In the genomic region with DNA sequence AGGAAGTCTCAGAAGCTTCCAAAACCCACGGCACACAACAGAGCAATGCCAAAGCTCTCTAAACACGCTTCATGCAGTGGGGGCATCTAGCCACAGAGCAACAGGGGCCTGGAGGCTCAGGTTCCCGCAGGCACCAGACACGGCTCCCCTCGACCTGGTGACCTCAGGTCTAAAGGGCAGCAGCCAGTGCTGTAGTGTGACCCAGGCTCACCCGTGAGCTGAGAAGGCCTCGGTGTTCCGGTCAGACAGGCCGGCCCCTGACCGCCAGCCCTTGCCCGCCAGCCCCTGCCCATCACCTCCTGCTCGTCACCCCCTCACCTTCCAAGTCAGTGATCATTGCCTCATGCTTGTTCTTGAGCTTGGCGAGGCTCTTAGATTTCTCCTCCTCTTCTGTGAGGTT, we compare ENCODE assay signal across 15 cellular contexts. TPM values are rescaled to one million over a fixed set of nuclear protein-coding genes. Genes with fewer than 3 reads are reported as not detected.
A peak's percentile ranks its signal among the peaks of the same experiment; 100 is the strongest.
DNase-seq lines count a peak whose midpoint lies in the region; ATAC-seq and TF ChIP-seq lines count a peak whose summit lies in the region.
"Had no signal": no experiment of that assay in that cellular context is flagged by ENCODE, and none has a peak within 500 bp of the region (broad histone marks: within the 10 kb centered on the region; RNA-seq: fewer than 3 reads in every experiment).

No MANE protein-coding gene starts in this region.

- peaks cover 12% of the 10 kb centered on the region for H3K4me1 Mint-ChIP-seq in stimulated activated naive CD8-positive, alpha-beta T cell treated with anti-CD3 and anti-CD28 coated beads, Interleukin-15, Interleukin-2, amounts not matched to agents 100 ng/mL and 50 ng/mL, for 24 hours (ENCODE audit: low read depth)
- H3K4me1 Mint-ChIP-seq in activated naive CD8-positive, alpha-beta T cell treated with anti-CD3 and anti-CD28 coated beads, Interleukin-2, amount 50 U/mL, for 24 hours, result peaks cover 23% of the 10 kb centered on the region
- H3K4me1 Mint-ChIP-seq in neural crest cell, result no peaks in the 10 kb centered on the region

- TF ChIP-seq CTCF in neural crest cell (conservative IDR thresholded peaks at IDR 0.05), result no peak

- H3K4me3 Mint-ChIP-seq in stimulated activated naive CD8-positive, alpha-beta T cell treated with anti-CD3 and anti-CD28 coated beads, Interleukin-15, Interleukin-2, amounts not matched to agents 100 ng/mL and 50 ng/mL, for 24 hours, result no peak overlapping the region
- H3K4me3 Mint-ChIP-seq in activated naive CD8-positive, alpha-beta T cell treated with anti-CD3 and anti-CD28 coated beads, Interleukin-2, amount 50 U/mL, for 24 hours, result no peak overlapping the region
- H3K4me3 Mint-ChIP-seq in neural crest cell, result no peak overlapping the region
- H3K4me3 Mint-ChIP-seq: H9 had no signal

- H3K27me3 Mint-ChIP-seq in stimulated activated naive CD8-positive, alpha-beta T cell treated with anti-CD3 and anti-CD28 coated beads, Interleukin-15, Interleukin-2, amounts not matched to agents 100 ng/mL and 50 ng/mL, for 24 hours, result no peaks in the 10 kb centered on the region
- no peaks in the 10 kb centered on the region for H3K27me3 Mint-ChIP-seq in activated naive CD8-positive, alpha-beta T cell treated with anti-CD3 and anti-CD28 coated beads, Interleukin-2, amount 50 U/mL, for 24 hours
- H3K27me3 Mint-ChIP-seq in neural crest cell (ENCODE audit: low read depth), result no peaks in the 10 kb centered on the region

- peak overlapping the region; percentile 52 for H3K27ac Mint-ChIP-seq in stimulated activated naive CD8-positive, alpha-beta T cell treated with anti-CD3 and anti-CD28 coated beads, Interleukin-15, Interleukin-2, amounts not matched to agents 100 ng/mL and 50 ng/mL, for 24 hours
- peak overlapping the region; percentile 65 for H3K27ac Mint-ChIP-seq in activated naive CD8-positive, alpha-beta T cell treated with anti-CD3 and anti-CD28 coated beads, Interleukin-2, amount 50 U/mL, for 24 hours
- peak overlapping the region; percentile 27 for H3K27ac Mint-ChIP-seq in neural crest cell (ENCODE audit: unreplicated experiment)
- H3K27ac Mint-ChIP-seq: H9 had no signal

- H3K36me3 Mint-ChIP-seq in stimulated activated naive CD8-positive, alpha-beta T cell treated with anti-CD3 and anti-CD28 coated beads, Interleukin-15, Interleukin-2, amounts not matched to agents 100 ng/mL and 50 ng/mL, for 24 hours (ENCODE audit: low read depth), result peaks cover 85% of the 10 kb centered on the region
- H3K36me3 Mint-ChIP-seq in activated naive CD8-positive, alpha-beta T cell treated with anti-CD3 and anti-CD28 coated beads, Interleukin-2, amount 50 U/mL, for 24 hours (ENCODE audit: low read depth), result peaks cover 75% of the 10 kb centered on the region
- peaks cover 26% of the 10 kb centered on the region for H3K36me3 Mint-ChIP-seq in neural crest cell (ENCODE audit: low read depth)

- DNase-seq in stimulated activated naive CD8-positive, alpha-beta T cell treated with anti-CD3 and anti-CD28 coated beads, Interleukin-15, Interleukin-2, amounts not matched to agents 100 U/mL and 50 U/mL, for 24 hours, result no peak
- no peak for DNase-seq in activated naive CD8-positive, alpha-beta T cell treated with anti-CD3 and anti-CD28 coated beads, Interleukin-2, amount 50 U/mL, for 24 hours
- DNase-seq in neural crest cell (ENCODE audit: low read depth, low spot score) (no peak), NCI-H82 treated with DMSO at 0.1 percent for 48 hours (lab: John Stamatoyannopoulos, UW; ENCODE audit: unreplicated experiment) (no peak), NAMALWA (ENCODE audit: low spot score) (no peak), MV-4-11 (lab: John Stamatoyannopoulos, UW) (no peak)
- DNase-seq: ACHN, BE2C, H9, Kasumi-1, NCI-H1436 treated with DMSO at 0.1 percent for 48 hours, NCI-H2081, NCI-H510A treated with DMSO at 0.1 percent for 48 hours, SIG-M5 had no signal

- no peak for ATAC-seq in stimulated activated naive CD8-positive, alpha-beta T cell treated with anti-CD3 and anti-CD28 coated beads, Interleukin-15, Interleukin-2, amounts not matched to agents 100 U/mL and 50 U/mL, for 24 hours
- no peak for ATAC-seq in activated naive CD8-positive, alpha-beta T cell treated with anti-CD3 and anti-CD28 coated beads, Interleukin-2, amount 50 U/mL, for 24 hours

- H3K9me3 Mint-ChIP-seq in stimulated activated naive CD8-positive, alpha-beta T cell treated with anti-CD3 and anti-CD28 coated beads, Interleukin-15, Interleukin-2, amounts not matched to agents 100 ng/mL and 50 ng/mL, for 24 hours, result no peaks in the 10 kb centered on the region
- H3K9me3 Mint-ChIP-seq in activated naive CD8-positive, alpha-beta T cell treated with anti-CD3 and anti-CD28 coated beads, Interleukin-2, amount 50 U/mL, for 24 hours, result no peaks in the 10 kb centered on the region
- no peaks in the 10 kb centered on the region for H3K9me3 Mint-ChIP-seq in neural crest cell

RNA-seq across cellular contexts. Expression of a gene that starts 45.7 kb away (rescaled TPM):
- total RNA-seq in neural crest cell, result not detected in 2 replicates
- total RNA-seq: H9 had no signal

RNA-seq across cellular contexts. Expression of a gene that starts 59.3 kb away (rescaled TPM):
- 14.2 and 15.7 TPM in 2 replicates for total RNA-seq in neural crest cell
